1 cellular context compared by ENCODE assay signal in the genomic region with DNA sequence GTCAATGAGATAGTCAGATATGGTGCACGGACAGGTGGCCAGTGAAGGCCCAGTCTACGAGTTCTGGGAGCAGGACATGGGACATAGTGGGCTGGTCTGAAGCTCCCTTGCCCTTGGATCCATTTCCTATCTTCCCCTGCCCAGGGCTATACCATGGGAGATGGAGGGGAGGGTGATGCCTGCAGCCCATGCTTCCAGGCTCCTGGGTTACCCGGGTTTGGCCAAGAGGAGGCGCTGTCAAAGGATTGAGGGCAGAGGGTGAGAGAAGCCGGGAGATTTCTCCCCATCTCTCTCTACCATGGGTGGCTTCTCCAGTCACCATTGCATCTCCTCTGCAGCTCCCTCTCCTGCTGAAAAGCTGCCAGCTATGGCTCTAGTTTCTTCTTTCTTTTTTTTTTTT.
TF ChIP-seq lines count a peak whose summit lies in the region.

No MANE protein-coding gene starts in this region.

TF ChIP-seq in HCT116, 20 proteins besides CTCF, POLR2A, EP300 and RAD21 (continued from another document):
- TF ChIP-seq REST (IDR thresholded peaks at IDR 0.05; ENCODE audit: low read depth) = no peak
